ENCODE assay signal across 1 cellular context in the genomic region with DNA sequence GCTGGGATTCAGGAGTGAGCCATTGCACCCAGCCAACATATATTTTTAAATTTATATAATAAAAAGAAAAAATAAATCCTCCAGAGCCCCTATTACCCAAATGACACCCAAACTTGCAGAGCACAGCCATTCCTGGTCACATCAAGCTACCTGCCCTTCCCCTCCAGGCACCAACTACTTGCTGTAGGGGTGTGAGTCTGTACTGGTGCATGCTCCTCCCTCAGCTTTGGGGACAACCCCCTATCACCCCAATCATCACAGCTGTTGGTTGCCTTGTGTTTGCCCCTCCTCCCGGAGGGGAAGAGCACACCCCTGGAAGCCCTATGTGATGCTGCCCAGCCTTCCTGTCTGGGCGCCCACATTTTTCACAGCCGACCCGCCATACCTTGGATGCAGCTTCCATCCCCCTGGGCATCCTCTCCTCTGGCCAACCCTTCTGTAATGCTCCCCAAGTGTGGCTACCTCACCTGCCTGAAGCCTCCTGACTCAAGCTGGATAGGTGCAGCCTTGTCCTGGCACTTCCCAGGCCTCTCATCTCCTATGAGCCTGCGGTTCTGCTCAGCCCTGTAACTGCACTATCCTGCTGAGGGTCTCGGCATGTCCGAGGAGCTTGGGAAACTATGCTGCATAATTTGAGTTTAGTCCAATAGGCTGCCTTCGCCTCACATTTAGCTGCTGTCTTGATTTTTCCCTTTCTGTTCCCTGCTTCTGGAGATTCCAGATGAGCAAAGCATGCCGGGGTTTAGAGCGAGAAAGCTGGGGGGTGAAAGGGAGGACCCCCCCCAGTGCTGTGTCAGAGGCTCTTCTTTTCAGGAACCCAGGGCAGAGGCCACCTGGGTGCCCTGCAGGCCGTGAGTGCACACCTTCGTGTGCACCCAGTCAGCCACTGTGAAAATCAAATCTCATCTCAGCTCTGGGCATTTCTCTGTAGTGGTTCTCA.
TF ChIP-seq lines count a peak whose summit lies in the region.

No MANE protein-coding gene starts in this region.

TF ChIP-seq in K562, 482 proteins besides CTCF, POLR2A, EP300 and RAD21:
- TF ChIP-seq, protein P1, sequence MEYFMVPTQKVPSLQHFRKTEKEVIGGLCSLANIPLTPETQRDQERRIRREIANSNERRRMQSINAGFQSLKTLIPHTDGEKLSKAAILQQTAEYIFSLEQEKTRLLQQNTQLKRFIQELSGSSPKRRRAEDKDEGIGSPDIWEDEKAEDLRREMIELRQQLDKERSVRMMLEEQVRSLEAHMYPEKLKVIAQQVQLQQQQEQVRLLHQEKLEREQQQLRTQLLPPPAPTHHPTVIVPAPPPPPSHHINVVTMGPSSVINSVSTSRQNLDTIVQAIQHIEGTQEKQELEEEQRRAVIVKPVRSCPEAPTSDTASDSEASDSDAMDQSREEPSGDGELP (CRISPR knock-in tag; IDR thresholded peaks at IDR 0.05; ENCODE audit: borderline replicate concordance), result peak; percentile 16; the same call in 1 of the 2 replicates
- TF ChIP-seq SREBF2 (CRISPR knock-in tag; IDR thresholded peaks at IDR 0.05) (no peak), NR2F6 (CRISPR knock-in tag; IDR thresholded peaks at IDR 0.05) (no peak), SMAD2 (IDR thresholded peaks at IDR 0.05; ENCODE audit: low read depth, low read length) (no peak), ZNF561 (CRISPR knock-in tag; conservative IDR thresholded peaks at IDR 0.05) (no peak)
- TF ChIP-seq, protein P2, sequence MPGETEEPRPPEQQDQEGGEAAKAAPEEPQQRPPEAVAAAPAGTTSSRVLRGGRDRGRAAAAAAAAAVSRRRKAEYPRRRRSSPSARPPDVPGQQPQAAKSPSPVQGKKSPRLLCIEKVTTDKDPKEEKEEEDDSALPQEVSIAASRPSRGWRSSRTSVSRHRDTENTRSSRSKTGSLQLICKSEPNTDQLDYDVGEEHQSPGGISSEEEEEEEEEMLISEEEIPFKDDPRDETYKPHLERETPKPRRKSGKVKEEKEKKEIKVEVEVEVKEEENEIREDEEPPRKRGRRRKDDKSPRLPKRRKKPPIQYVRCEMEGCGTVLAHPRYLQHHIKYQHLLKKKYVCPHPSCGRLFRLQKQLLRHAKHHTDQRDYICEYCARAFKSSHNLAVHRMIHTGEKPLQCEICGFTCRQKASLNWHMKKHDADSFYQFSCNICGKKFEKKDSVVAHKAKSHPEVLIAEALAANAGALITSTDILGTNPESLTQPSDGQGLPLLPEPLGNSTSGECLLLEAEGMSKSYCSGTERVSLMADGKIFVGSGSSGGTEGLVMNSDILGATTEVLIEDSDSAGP (CRISPR knock-in tag; IDR thresholded peaks at IDR 0.05), result no peak
- TF ChIP-seq, protein P3, sequence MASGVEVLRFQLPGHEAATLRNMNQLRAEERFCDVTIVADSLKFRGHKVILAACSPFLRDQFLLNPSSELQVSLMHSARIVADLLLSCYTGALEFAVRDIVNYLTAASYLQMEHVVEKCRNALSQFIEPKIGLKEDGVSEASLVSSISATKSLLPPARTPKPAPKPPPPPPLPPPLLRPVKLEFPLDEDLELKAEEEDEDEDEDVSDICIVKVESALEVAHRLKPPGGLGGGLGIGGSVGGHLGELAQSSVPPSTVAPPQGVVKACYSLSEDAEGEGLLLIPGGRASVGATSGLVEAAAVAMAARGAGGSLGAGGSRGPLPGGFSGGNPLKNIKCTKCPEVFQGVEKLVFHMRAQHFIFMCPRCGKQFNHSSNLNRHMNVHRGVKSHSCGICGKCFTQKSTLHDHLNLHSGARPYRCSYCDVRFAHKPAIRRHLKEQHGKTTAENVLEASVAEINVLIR (CRISPR knock-in tag; IDR thresholded peaks at IDR 0.05), result no peak
